Comparison of ENCODE assay signal across 20 cellular contexts in the genomic region with DNA sequence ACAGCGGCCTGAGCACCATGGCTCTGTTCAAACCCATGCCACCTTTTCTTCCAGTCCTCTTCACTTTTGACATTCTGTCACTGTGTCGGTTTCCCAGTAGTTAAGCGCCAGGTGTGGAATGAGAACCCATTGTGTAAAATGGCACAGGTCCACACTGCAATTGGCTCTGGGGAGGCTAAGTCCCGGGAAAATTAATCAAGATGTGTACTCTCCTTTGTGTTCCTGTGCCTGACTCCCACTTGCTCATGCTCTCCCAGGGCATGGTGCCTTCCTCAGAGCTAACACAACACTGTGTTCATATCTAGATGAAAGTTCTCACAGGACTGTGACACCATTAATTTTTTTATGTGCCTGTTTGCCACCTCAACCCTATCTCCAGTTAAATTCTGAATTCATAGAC.
"Had no signal": no experiment of that assay in that cellular context is flagged by ENCODE, and none has a peak within 500 bp of the region (broad histone marks: within the 10 kb centered on the region; RNA-seq: fewer than 3 reads in every experiment).

No MANE protein-coding gene starts in this region.

- H3K27ac ChIP-seq: colonic mucosa, epithelial cell of prostate, gastrocnemius medialis, neutrophil, parathyroid adenoma, right lobe of liver, tibial artery, upper lobe of left lung had no signal

- H3K79me2 ChIP-seq: parathyroid adenoma had no signal

- H3K4me1 ChIP-seq: colonic mucosa, gastrocnemius medialis, parathyroid adenoma, right lobe of liver, tibial artery, upper lobe of left lung had no signal

- H3K4me3 ChIP-seq: colonic mucosa, gastrocnemius medialis, lung, right lobe of liver, tibial artery, upper lobe of left lung had no signal

- H3K27me3 ChIP-seq: colonic mucosa, gastrocnemius medialis, neutrophil, right lobe of liver, tibial artery, upper lobe of left lung had no signal

- H3K36me3 ChIP-seq: colonic mucosa, gastrocnemius medialis, neutrophil, right lobe of liver, tibial artery, upper lobe of left lung had no signal

- DNase-seq: colonic mucosa; effector CD8-positive, alpha-beta T cell; endodermal cell; foreskin fibroblast; gastrocnemius medialis; head of caudate nucleus; right lobe of liver; small intestine; stimulated activated CD4-positive, alpha-beta T cell treated with anti-CD3 and anti-CD28 coated beads, Interleukin-12 subunit alpha, Interleukin-12 subunit beta, amount 100 ng/mL, for 4 hours; stimulated activated CD4-positive, alpha-beta T cell treated with anti-CD3 and anti-CD28 coated beads, Interleukin-1b, Interleukin-23, amount 100 ng/mL, for 48 hours; stimulated activated CD4-positive, alpha-beta T cell treated with anti-CD3 and anti-CD28 coated beads, Interleukin-4, amount 100 ng/mL, for 1 hour; stimulated activated CD8-positive, alpha-beta memory T cell treated with anti-CD3 and anti-CD28 coated beads, Interleukin-4, amount 100 ng/mL, for 48 hours; stimulated activated naive CD4-positive, alpha-beta T cell; stimulated activated naive CD8-positive, alpha-beta T cell treated with anti-CD3 and anti-CD28 coated beads, Interleukin-15, amount 100 ng/mL, for 72 hours; tibial artery; upper lobe of left lung had no signal

- H3K9ac ChIP-seq: parathyroid adenoma had no signal

- H3K9me3 ChIP-seq: colonic mucosa, gastrocnemius medialis, neutrophil, right lobe of liver, tibial artery, upper lobe of left lung had no signal

- H2AFZ ChIP-seq: parathyroid adenoma had no signal
